ENCODE assay signal across 9 cellular contexts in genomic region chr6:35498407-35499045, GRCh38. TPM values are rescaled to one million over a fixed set of nuclear protein-coding genes. Genes with fewer than 3 reads are reported as not detected.
DNase-seq lines count a peak whose midpoint lies in the region; ATAC-seq, FAIRE-seq and TF ChIP-seq lines count a peak whose summit lies in the region.
"Had no signal": no experiment of that assay in that cellular context is flagged by ENCODE, and none has a peak within 500 bp of the region (broad histone marks: within the 10 kb centered on the region; RNA-seq: fewer than 3 reads in every experiment).

No MANE protein-coding gene starts in this region.

- peaks cover 20% of the 10 kb centered on the region for H3K4me1 Mint-ChIP-seq in activated T-cell treated with anti-CD3 and anti-CD28 coated beads, Interleukin-2, amount 50 U/mL, for 72 hours (ENCODE audit: low read depth)
- peaks cover 11% of the 10 kb centered on the region for H3K4me1 Mint-ChIP-seq in activated naive CD8-positive, alpha-beta T cell treated with anti-CD3 and anti-CD28 coated beads, Interleukin-2, amount 50 U/mL, for 24 hours

- H3K27ac Mint-ChIP-seq in activated T-cell treated with anti-CD3 and anti-CD28 coated beads, Interleukin-2, amount 50 U/mL, for 72 hours: no peak overlapping the region
- peak overlapping the region; percentile 79 for H3K27ac Mint-ChIP-seq in activated naive CD8-positive, alpha-beta T cell treated with anti-CD3 and anti-CD28 coated beads, Interleukin-2, amount 50 U/mL, for 24 hours

- H3K4me3 Mint-ChIP-seq in activated T-cell treated with anti-CD3 and anti-CD28 coated beads, Interleukin-2, amount 50 U/mL, for 72 hours: peak overlapping the region; percentile 82 to 86
- peak overlapping the region; percentile 77 for H3K4me3 Mint-ChIP-seq in activated naive CD8-positive, alpha-beta T cell treated with anti-CD3 and anti-CD28 coated beads, Interleukin-2, amount 50 U/mL, for 24 hours

- no peak for FAIRE-seq in kidney (lab: Jason Lieb, UNC)

- H3K27me3 ChIP-seq in thoracic aorta (replicated peaks; ENCODE audit: insufficient read depth): no peaks in the 10 kb centered on the region

- no peak for DNase-seq in activated T-cell treated with anti-CD3 and anti-CD28 coated beads, Interleukin-2, amount 50 U/mL, for 72 hours
- DNase-seq in activated T-cell treated with anti-CD3 and anti-CD28 coated beads for 4 hours (no peak), kidney (peak; percentile 45), thoracic aorta (ENCODE audit: low spot score) (no peak), mucosa of gallbladder (ENCODE audit: low spot score) (no peak), ureter (ENCODE audit: low spot score) (no peak)
- DNase-seq in activated naive CD8-positive, alpha-beta T cell treated with anti-CD3 and anti-CD28 coated beads, Interleukin-2, amount 50 U/mL, for 24 hours: no peak
- DNase-seq: DMS153 had no signal

- peak overlapping the region in 1 of 2 donors; percentile 12 for H3K9ac ChIP-seq in kidney (ENCODE audit: low read length in 2 of 2)

- no peaks in the 10 kb centered on the region for H3K9me3 ChIP-seq in kidney (ENCODE audit: control insufficient read depth in 1 of 2, low read length in 2 of 2)
- H3K9me3 ChIP-seq in thoracic aorta: no peaks in the 10 kb centered on the region

- H3K36me3 Mint-ChIP-seq in activated T-cell treated with anti-CD3 and anti-CD28 coated beads, Interleukin-2, amount 50 U/mL, for 72 hours (ENCODE audit: insufficient read depth in 2 of 2): no peaks in the 10 kb centered on the region
- no peaks in the 10 kb centered on the region for H3K36me3 Mint-ChIP-seq in activated naive CD8-positive, alpha-beta T cell treated with anti-CD3 and anti-CD28 coated beads, Interleukin-2, amount 50 U/mL, for 24 hours (ENCODE audit: low read depth)

- intact Hi-C loops in kidney (cut with DNase I): no loop called here

- ATAC-seq in activated T-cell treated with anti-CD3 and anti-CD28 coated beads, Interleukin-2, amount 50 U/mL, for 72 hours (replicated peaks in 1 of 2): no peak
- ATAC-seq in activated naive CD8-positive, alpha-beta T cell treated with anti-CD3 and anti-CD28 coated beads, Interleukin-2, amount 50 U/mL, for 24 hours: no peak
- ATAC-seq in thoracic aorta (ENCODE audit: insufficient number of reproducible peaks, low FRiP score, low read depth): no peak
- no peak for ATAC-seq in GM19463 (IDR thresholded peaks at IDR 0.05; ENCODE audit: unreplicated experiment)

- H3K9me3 Mint-ChIP-seq in activated T-cell treated with anti-CD3 and anti-CD28 coated beads, Interleukin-2, amount 50 U/mL, for 72 hours: no peaks in the 10 kb centered on the region
- H3K9me3 Mint-ChIP-seq in activated naive CD8-positive, alpha-beta T cell treated with anti-CD3 and anti-CD28 coated beads, Interleukin-2, amount 50 U/mL, for 24 hours: no peaks in the 10 kb centered on the region

- no peak for TF ChIP-seq CTCF in kidney (IDR thresholded peaks at IDR 0.05; ENCODE audit: borderline replicate concordance, extremely low read depth, insufficient read depth)
- TF ChIP-seq CTCF in thoracic aorta (IDR thresholded peaks at IDR 0.05): no peak

- H3K4me1 ChIP-seq in kidney (ENCODE audit: control insufficient read depth in 1 of 2, insufficient read depth in 1 of 2, low read depth in 1 of 2, low read length in 2 of 2) (peaks cover 8 to 20% of the 10 kb centered on the region in 2 donors), thoracic aorta (ENCODE audit: control insufficient read depth in 1 of 2, low read depth in 2 of 2) (peaks cover 10 to 33% of the 10 kb centered on the region in 2 donors)

- peak overlapping the region in 1 of 2 donors; percentile 85 for H3K27ac ChIP-seq in kidney (ENCODE audit: low read depth in 2 of 2, low read length in 2 of 2)
- H3K27ac ChIP-seq in thoracic aorta: peak overlapping the region in 1 of 2 donors; percentile 99

- H3K36me3 ChIP-seq in kidney (ENCODE audit: control insufficient read depth in 1 of 2, insufficient read depth in 2 of 2, low read length in 2 of 2): no peaks in the 10 kb centered on the region
- no peaks in the 10 kb centered on the region for H3K36me3 ChIP-seq in thoracic aorta

- H3K4me3 ChIP-seq in kidney (ENCODE audit: low read length in 2 of 2) (peak overlapping the region in 1 of 2 donors; percentile 59), thoracic aorta (peak overlapping the region; percentile 95)

- H3K27me3 Mint-ChIP-seq in activated T-cell treated with anti-CD3 and anti-CD28 coated beads, Interleukin-2, amount 50 U/mL, for 72 hours (ENCODE audit: low read depth): peaks cover 16% of the 10 kb centered on the region
- peaks cover 24% of the 10 kb centered on the region for H3K27me3 Mint-ChIP-seq in activated naive CD8-positive, alpha-beta T cell treated with anti-CD3 and anti-CD28 coated beads, Interleukin-2, amount 50 U/mL, for 24 hours

RNA-seq across cellular contexts. Expression of gene TEAD3, which starts 1.6 kb away (rescaled TPM):
- total RNA-seq in activated T-cell treated with anti-CD3 and anti-CD28 coated beads, Interleukin-2, amount 50 U/mL, for 72 hours: 1 to 10 TPM; 1.7 to 1.9 TPM
- total RNA-seq in kidney: 18.0 TPM
- 11.3 TPM for polyA plus RNA-seq in kidney (ENCODE audit: insufficient read depth, low read depth, low replicate concordance)
- total RNA-seq in thoracic aorta: 10 to 100 TPM; 50.8 to 68.3 TPM
- total RNA-seq in mucosa of gallbladder: 45.3 TPM
- 60.3 TPM for total RNA-seq in ureter

RNA-seq across cellular contexts. Expression of gene TULP1, which starts 14.2 kb away (rescaled TPM):
- not detected for total RNA-seq in activated T-cell treated with anti-CD3 and anti-CD28 coated beads, Interleukin-2, amount 50 U/mL, for 72 hours
- total RNA-seq in kidney (not detected), thoracic aorta (not detected), mucosa of gallbladder (not detected), ureter (0.83 TPM)
- polyA plus RNA-seq in kidney (ENCODE audit: insufficient read depth, low read depth, low replicate concordance): not detected

RNA-seq across cellular contexts. Expression of gene RPL10A, which starts 30.3 kb away (rescaled TPM):
- 1,000 to 10,000 TPM; 2,353 to 2,363 TPM for total RNA-seq in activated T-cell treated with anti-CD3 and anti-CD28 coated beads, Interleukin-2, amount 50 U/mL, for 72 hours
- total RNA-seq in kidney (1,159 TPM), thoracic aorta (100 to 1,000 TPM; 585 to 636 TPM), mucosa of gallbladder (921 TPM), ureter (2,073 TPM)
- polyA plus RNA-seq in kidney (ENCODE audit: insufficient read depth, low read depth, low replicate concordance): 1,291 TPM

RNA-seq across cellular contexts. Expression of gene FANCE, which starts 46.4 kb away (rescaled TPM):
- total RNA-seq in activated T-cell treated with anti-CD3 and anti-CD28 coated beads, Interleukin-2, amount 50 U/mL, for 72 hours: 10 to 100 TPM; 22.0 to 27.2 TPM
- total RNA-seq in kidney (2.7 TPM), thoracic aorta (1 to 10 TPM; 3.1 to 6.2 TPM), mucosa of gallbladder (2.6 TPM), ureter (5.5 TPM)
- 1.2 TPM for polyA plus RNA-seq in kidney (ENCODE audit: insufficient read depth, low read depth, low replicate concordance)
